ENCODE assay signal across 9 cellular contexts in the genomic region with DNA sequence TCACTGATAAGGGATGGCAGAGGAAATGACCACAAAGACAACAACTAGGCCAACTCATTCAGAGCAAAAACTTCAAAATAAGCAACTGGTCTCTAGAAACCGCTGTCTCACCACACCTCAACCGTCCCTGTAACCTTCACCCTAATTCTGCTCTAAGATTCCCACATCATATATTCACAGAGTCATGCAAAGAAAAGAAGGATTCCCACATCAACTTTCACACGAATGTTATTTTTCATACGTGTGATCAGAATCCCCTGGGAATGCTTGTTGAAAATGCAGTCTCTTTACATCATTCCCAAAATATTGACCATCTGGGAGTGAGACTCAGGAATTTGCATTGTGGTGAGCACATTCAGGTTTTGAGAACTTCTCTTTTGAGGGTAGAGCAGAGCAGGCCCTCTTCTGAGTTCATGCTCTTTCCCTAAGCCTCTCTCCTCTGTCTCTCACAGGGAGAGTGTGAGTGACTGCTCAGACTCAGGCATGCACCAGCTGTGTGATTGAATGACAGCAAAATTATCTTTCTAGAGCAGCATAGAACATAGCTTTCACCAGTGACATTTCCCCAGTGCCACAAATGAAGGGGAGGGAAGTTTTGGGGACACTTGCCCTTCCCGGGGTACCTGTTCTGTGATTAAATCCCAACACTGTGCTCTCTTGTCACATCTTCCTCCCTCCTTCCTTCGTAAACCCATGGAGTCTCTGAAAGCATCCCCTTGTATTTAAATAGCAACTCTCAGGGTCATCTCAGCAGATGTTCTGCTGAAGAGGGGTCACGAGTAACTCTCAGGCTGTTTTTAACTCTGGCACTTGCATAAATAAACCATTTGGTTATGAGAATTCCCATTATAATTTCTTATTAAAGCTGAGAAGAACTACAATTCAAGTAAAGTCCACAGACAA.
DNase-seq lines count a peak whose midpoint lies in the region; ATAC-seq, FAIRE-seq and TF ChIP-seq lines count a peak whose summit lies in the region.
"Had no signal": no experiment of that assay in that cellular context is flagged by ENCODE, and none has a peak within 500 bp of the region (broad histone marks: within the 10 kb centered on the region; RNA-seq: fewer than 3 reads in every experiment).

No MANE protein-coding gene starts in this region.

- H3K4me3 ChIP-seq in AG04449 (ENCODE audit: low read depth, low read length): no peak overlapping the region
- no peak overlapping the region for H3K4me3 ChIP-seq in H1 (ENCODE audit: extremely low read depth in 1 of 4, insufficient read depth in 2 of 4, low read depth in 3 of 4, low read length in 4 of 4)
- H3K4me3 ChIP-seq in PC-9: no peak overlapping the region
- H3K4me3 ChIP-seq in neural progenitor cell: no peak overlapping the region

- no peak overlapping the region for H2BK20ac ChIP-seq in H1 (ENCODE audit: low read length)

- POLR2A ChIA-PET in AG04449 (lab: Yijun Ruan, JAX) (no interaction called here), H1 (lab: Charles Lee; ENCODE audit: partially characterized antibody) (no interaction called here), PC-9 (lab: Charles Lee; ENCODE audit: unreplicated experiment) (interaction anchor here (0.5 kb wide), 1 partner anchor 227 kb away, joined by 3 read pairs; no protein-coding TSS in a partner anchor)

- CTCF ChIA-PET in AG04449 (lab: Yijun Ruan, JAX): no interaction called here
- CTCF ChIA-PET in H1 (lab: Charles Lee; ENCODE audit: partially characterized antibody): no interaction called here
- CTCF ChIA-PET in PC-9 (lab: Charles Lee): no interaction called here

- H3K79me1 ChIP-seq in H1 (ENCODE audit: low read depth, low read length): no peaks in the 10 kb centered on the region

- no peak overlapping the region for H2BK15ac ChIP-seq in H1 (ENCODE audit: low read length)

- no peak for TF ChIP-seq EP300 in H1 (IDR thresholded peaks at IDR 0.05; ENCODE audit: borderline replicate concordance in 1 of 2, low read depth in 2 of 2, low read length in 2 of 2)

- H3K18ac ChIP-seq in H1 (ENCODE audit: extremely low read depth, low read length): no peak overlapping the region

- H3K4me3 Mint-ChIP-seq in neural progenitor cell: no peak overlapping the region

- FAIRE-seq in H1 (lab: Jason Lieb, UNC): no peak

- H3K27me3 Mint-ChIP-seq in neural progenitor cell (ENCODE audit: insufficient read depth, low read depth): peaks cover 2% of the 10 kb centered on the region

- H2BK5ac ChIP-seq in H1 (ENCODE audit: low read depth, low read length): no peak overlapping the region

- no peaks in the 10 kb centered on the region for H3K27me3 ChIP-seq in H1 (replicated peaks in 1 of 4; ENCODE audit: control insufficient read depth in 3 of 4, extremely low read depth in 1 of 4, insufficient read depth in 3 of 4, low read length in 3 of 4)
- no peaks in the 10 kb centered on the region for H3K27me3 ChIP-seq in PC-9 (ENCODE audit: insufficient read depth, low read depth)
- H3K27me3 ChIP-seq in neural progenitor cell: no peaks in the 10 kb centered on the region

- H2BK12ac ChIP-seq in H1 (ENCODE audit: low read depth, low read length): no peak overlapping the region

- ATAC-seq in GM18907 (IDR thresholded peaks at IDR 0.05; ENCODE audit: unreplicated experiment) (peak; percentile 65), HG03095 (IDR thresholded peaks at IDR 0.05; ENCODE audit: unreplicated experiment) (peak; percentile 68)

- peaks cover 11% of the 10 kb centered on the region for H3K4me1 Mint-ChIP-seq in neural progenitor cell

- H4K20me1 ChIP-seq in H1 (replicated peaks in 1 of 2; ENCODE audit: control insufficient read depth in 1 of 2, insufficient read depth in 2 of 2, low read length in 2 of 2): no peaks in the 10 kb centered on the region
- no peaks in the 10 kb centered on the region for H4K20me1 ChIP-seq in PC-9 (ENCODE audit: insufficient read depth)
- H4K20me1 ChIP-seq in neural progenitor cell (ENCODE audit: low read depth): no peaks in the 10 kb centered on the region

- no peak overlapping the region for H3K14ac ChIP-seq in H1 (ENCODE audit: insufficient read length)

- H2AFZ ChIP-seq in H1 (ENCODE audit: low read length) (no peak overlapping the region), PC-9 (no peak overlapping the region), neural progenitor cell (replicated peaks) (no peak overlapping the region)

- DNase-seq in AG04449 (ENCODE audit: low read depth, low spot score) (peak; percentile 77), H1 (ENCODE audit: low read depth in 1 of 2, low spot score in 2 of 2) (no peak), cerebellar cortex (ENCODE audit: low spot score) (no peak), PC-9 (no peak), neural progenitor cell (ENCODE audit: low spot score) (no peak)
- DNase-seq in stimulated activated CD4-positive, alpha-beta T cell treated with anti-CD3 and anti-CD28 coated beads, Interleukin-12 subunit alpha, Interleukin-12 subunit beta, amount 100 ng/mL, for 4 hours: no peak
- DNase-seq: C1 segment of cervical spinal cord had no signal

- no peak overlapping the region for H4K8ac ChIP-seq in H1 (ENCODE audit: extremely low read depth, insufficient read depth, low read length)

- H2BK120ac ChIP-seq in H1 (replicated peaks; ENCODE audit: low read depth, low read length): no peak overlapping the region

- H3F3A ChIP-seq in PC-9 (ENCODE audit: insufficient read depth, low read depth) (no peaks in the 10 kb centered on the region), neural progenitor cell (ENCODE audit: low read depth) (no peaks in the 10 kb centered on the region)

- no peak overlapping the region for H3K56ac ChIP-seq in H1 (replicated peaks; ENCODE audit: insufficient read length, low read depth, low read length)

- H3K9me3 ChIP-seq in H1 (ENCODE audit: insufficient read depth in 2 of 2, low read depth in 1 of 2, low read length in 1 of 2): peaks cover 2 to 5% of the 10 kb centered on the region in 2 experiments; a peak in 1 of 4 replicates
- no peaks in the 10 kb centered on the region for H3K9me3 ChIP-seq in PC-9 (ENCODE audit: insufficient read depth, low read depth)
- H3K9me3 ChIP-seq in neural progenitor cell (ENCODE audit: low read depth): no peaks in the 10 kb centered on the region

- no peaks in the 10 kb centered on the region for H3K23me2 ChIP-seq in H1 (ENCODE audit: low read depth, low read length)

- H3K4me2 ChIP-seq in H1 (ENCODE audit: insufficient read depth in 1 of 2, low read depth in 2 of 2, low read length in 2 of 2): no peak overlapping the region
- no peak overlapping the region for H3K4me2 ChIP-seq in PC-9
- H3K4me2 ChIP-seq in neural progenitor cell: no peak overlapping the region

- H4K5ac ChIP-seq in H1 (ENCODE audit: insufficient read length, low read depth, low read length): no peak overlapping the region

- no peak overlapping the region for H3K27ac Mint-ChIP-seq in neural progenitor cell

- no peak overlapping the region for H3K23ac ChIP-seq in H1 (ENCODE audit: insufficient read length)

- H3K9me3 Mint-ChIP-seq in neural progenitor cell: no peaks in the 10 kb centered on the region

- TF ChIP-seq POLR2A in H1 (IDR thresholded peaks at IDR 0.05; ENCODE audit: control extremely low read depth in 1 of 2, low read depth in 2 of 2, low read length in 2 of 2): no peak

- H3K27ac ChIP-seq in H1 (ENCODE audit: low read depth, low read length) (no peak overlapping the region), PC-9 (no peak overlapping the region), neural progenitor cell (no peak overlapping the region)

- TF ChIP-seq CTCF in AG04449 (IDR thresholded peaks at IDR 0.05; ENCODE audit: insufficient read depth, low read length, missing control alignments) (no peak), H1 (IDR thresholded peaks at IDR 0.05; ENCODE audit: control extremely low read depth in 1 of 3, insufficient read depth in 1 of 3, low read depth in 1 of 3, low read length in 3 of 3) (no peak), PC-9 (conservative IDR thresholded peaks at IDR 0.05) (no peak), neural progenitor cell (IDR thresholded peaks at IDR 0.05) (no peak)

- H3K36me3 Mint-ChIP-seq in neural progenitor cell: no peaks in the 10 kb centered on the region

- BruUV-seq in PC-9 (replicated peaks; lab: Mats Ljungman, UMichigan): no TSS peak

- no peaks in the 10 kb centered on the region for H3K9me2 ChIP-seq in PC-9 (ENCODE audit: insufficient read depth)

- no peaks in the 10 kb centered on the region for H3K79me2 ChIP-seq in H1 (ENCODE audit: control insufficient read depth in 1 of 2, insufficient read depth in 2 of 2, low read length in 2 of 2)
- no peaks in the 10 kb centered on the region for H3K79me2 ChIP-seq in PC-9 (ENCODE audit: low read depth)
- H3K79me2 ChIP-seq in neural progenitor cell (ENCODE audit: low read depth): no peaks in the 10 kb centered on the region

- TF ChIP-seq RAD21 in H1 (IDR thresholded peaks at IDR 0.05 in 1 of 2, conservative IDR thresholded peaks at IDR 0.05 in 1 of 2; ENCODE audit: low read depth in 2 of 2, low read length in 2 of 2): no peak

- H3K9ac ChIP-seq in H1 (replicated peaks in 1 of 4; ENCODE audit: extremely low read depth in 1 of 4, low read depth in 3 of 4, low read length in 3 of 4): no peak overlapping the region
- H3K9ac ChIP-seq in neural progenitor cell: no peak overlapping the region

- 88% methylated on average over 7 of the region's 7 CpGs; no CpG with 5 or more reads in 1 of the 2 experiments for WGBS in H1 (ENCODE audit: extremely low coverage in 1 of 2, insufficient coverage in 1 of 2, insufficient read length in 1 of 2, insufficient replicate concordance in 2 of 2, low coverage in 1 of 2, low lambda C conversion rate in 2 of 2, missing lambda C conversion rate in 1 of 2), 2 experiments

- H2AK5ac ChIP-seq in H1 (ENCODE audit: low read depth, low read length): no peak overlapping the region

- H3K4ac ChIP-seq in H1 (replicated peaks; ENCODE audit: insufficient read length, low read depth, low read length): no peak overlapping the region

- H3K4me1 ChIP-seq in H1 (replicated peaks in 1 of 4; ENCODE audit: control insufficient read depth in 3 of 4, insufficient read depth in 4 of 4, low read length in 3 of 4) (peaks cover 0 to 3% (median 0%) of the 10 kb centered on the region in 4 experiments; a peak in 1 of 7 replicates), PC-9 (replicated peaks; ENCODE audit: insufficient read depth) (no peaks in the 10 kb centered on the region), neural progenitor cell (no peaks in the 10 kb centered on the region)

- intact Hi-C loops in PC-9 (cut with micrococcal nuclease; ENCODE audit: unreplicated experiment): no loop called here

- H3K36me3 ChIP-seq in H1 (ENCODE audit: control insufficient read depth in 2 of 4, insufficient read depth in 4 of 4, low read length in 3 of 4) (no peaks in the 10 kb centered on the region; a peak in 1 of 8 replicates), PC-9 (ENCODE audit: low read depth) (no peaks in the 10 kb centered on the region), neural progenitor cell (no peaks in the 10 kb centered on the region)

- no peak overlapping the region for H4K91ac ChIP-seq in H1 (replicated peaks; ENCODE audit: insufficient read length, low read length)

TF ChIP-seq in H1, 55 proteins besides CTCF, POLR2A, EP300 and RAD21:
- TF ChIP-seq TEAD4 (IDR thresholded peaks at IDR 0.05; ENCODE audit: low read depth, low read length) (no peak), ASH2L (IDR thresholded peaks at IDR 0.05; ENCODE audit: low read length) (peak; percentile 62)
